ENCODE assay signal across 8 cellular contexts in the genomic region with DNA sequence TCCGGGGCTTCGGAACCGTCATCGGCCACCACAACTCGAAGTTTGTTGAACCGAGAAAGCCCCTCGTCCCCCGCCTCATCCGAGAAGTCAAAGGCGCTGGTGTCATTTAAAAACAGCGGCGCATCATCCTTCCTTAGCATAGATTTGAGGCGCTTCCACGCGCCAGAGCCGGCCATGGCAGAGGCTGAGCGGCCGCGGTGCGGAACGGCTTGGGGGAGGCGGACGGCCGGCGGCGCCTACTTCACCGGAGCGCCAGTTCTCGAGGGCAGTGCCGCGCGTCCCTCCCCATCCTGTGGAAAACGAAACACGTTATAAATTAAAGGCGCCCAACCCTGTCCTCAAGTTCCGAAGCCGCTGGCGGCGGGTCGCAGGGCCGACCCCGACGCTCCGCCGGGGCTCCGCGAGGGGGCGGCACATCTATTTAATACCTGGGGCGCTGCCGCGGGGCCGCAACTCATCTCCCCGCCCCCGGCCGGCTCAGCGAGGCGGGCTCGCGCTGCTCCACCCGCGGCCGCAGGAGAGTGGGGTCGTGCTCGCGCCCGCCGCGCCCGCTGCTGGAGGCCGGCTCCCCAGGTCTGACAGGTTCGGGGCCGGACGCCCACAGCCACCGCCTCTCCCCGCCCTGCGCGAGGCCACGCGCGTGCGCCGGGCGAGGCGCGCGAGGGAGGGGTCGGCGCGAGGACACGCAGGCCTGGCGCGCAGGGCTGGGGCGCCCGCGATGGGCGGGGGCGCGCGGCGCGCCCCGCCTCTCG. TPM values are rescaled to one million over a fixed set of nuclear protein-coding genes. Genes with fewer than 3 reads are reported as not detected.
DNase-seq lines count a peak whose midpoint lies in the region; ATAC-seq and TF ChIP-seq lines count a peak whose summit lies in the region.

SLC30A4 (minus strand) TSS at position 577 of the 752 bp plus-strand sequence; CDS start at position 176, 401 bp downstream.

- ATAC-seq in GM18870 (IDR thresholded peaks at IDR 0.05; ENCODE audit: unreplicated experiment) (peak; percentile 56), HG03108 (IDR thresholded peaks at IDR 0.05; ENCODE audit: unreplicated experiment) (peak; percentile 81), gastroesophageal sphincter (peak; percentile 96)

- H3K9me3 ChIP-seq in Peyer's patch (no peaks in the 10 kb centered on the region), gastroesophageal sphincter (no peaks in the 10 kb centered on the region), neutrophil (no peaks in the 10 kb centered on the region)

- H3K27ac ChIP-seq in Peyer's patch (peak within 1 kb of the TSS; percentile 77 to 92 (median 84)), gastroesophageal sphincter (peak within 1 kb of the TSS; percentile 88 to 96 (median 94)), neutrophil (no peak within 1 kb of the TSS), substantia nigra (ENCODE audit: low read depth, low read length, poor library complexity, severe bottlenecking) (peak within 1 kb of the TSS; percentile 90)

- peaks cover 0 to 4% (median 0%) of the 10 kb centered on the region in 3 donors for H3K36me3 ChIP-seq in Peyer's patch
- no peaks in the 10 kb centered on the region for H3K36me3 ChIP-seq in gastroesophageal sphincter
- no peaks in the 10 kb centered on the region for H3K36me3 ChIP-seq in neutrophil

- DNase-seq in AG08395 (ENCODE audit: low spot score) (peak; percentile 78), Peyer's patch (peak; percentile 66 to 88 (median 87)), substantia nigra (lab: John Stamatoyannopoulos, UW) (peak in 46 of 49 donors; percentile 22 to 93 (median 67))
- peak; percentile 9 to 58 (median 26) for DNase-seq in activated naive CD4-positive, alpha-beta T cell (lab: John Stamatoyannopoulos, UW)

- TF ChIP-seq EP300 in gastroesophageal sphincter (IDR thresholded peaks at IDR 0.05) = no peak

- WGBS in gastroesophageal sphincter (ENCODE audit: low coverage in 1 of 2), 2 donors = no CpG with 5 or more reads among the region's 103 CpGs

- TF ChIP-seq POLR2A in Peyer's patch (IDR thresholded peaks at IDR 0.05) (peak; percentile 69 to 94), gastroesophageal sphincter (IDR thresholded peaks at IDR 0.05) (peak; percentile 72 to 77)

- H3K4me1 ChIP-seq in Peyer's patch (peaks cover 0 to 21% (median 0%) of the 10 kb centered on the region in 4 donors), gastroesophageal sphincter (peaks cover 2 to 51% (median 7%) of the 10 kb centered on the region in 3 donors), neutrophil (ENCODE audit: control insufficient read depth in 1 of 2, insufficient read depth in 1 of 2, low read depth in 1 of 2, low read length in 1 of 2) (peaks cover 9 to 18% of the 10 kb centered on the region in 2 experiments)

- H3K27me3 ChIP-seq in Peyer's patch (no peaks in the 10 kb centered on the region), gastroesophageal sphincter (no peaks in the 10 kb centered on the region), neutrophil (peaks cover 98% of the 10 kb centered on the region)

- peak within 1 kb of the TSS; percentile 64 to 77 (median 72) for H3K4me3 ChIP-seq in Peyer's patch
- H3K4me3 ChIP-seq in gastroesophageal sphincter = peak within 1 kb of the TSS; percentile 89 to 92
- H3K4me3 ChIP-seq in neutrophil (ENCODE audit: low read depth in 1 of 2, low read length in 1 of 2) = peak within 1 kb of the TSS; percentile 47 to 62

- TF ChIP-seq CTCF in Peyer's patch (IDR thresholded peaks at IDR 0.05) (peak in 4 of 6 experiments; percentile 30 to 44 (median 40)), gastroesophageal sphincter (IDR thresholded peaks at IDR 0.05) (peak in 3 of 4 experiments; percentile 49 to 82 (median 55)), neutrophil (IDR thresholded peaks at IDR 0.05) (no peak)

RNA-seq across cellular contexts. Expression of gene SLC30A4, which starts in this region (rescaled TPM):
- total RNA-seq in Peyer's patch (10 to 100 TPM in 3 of 4 donors, 1 to 10 TPM in 1; 6.6 to 63.4 (median 42.0) TPM), gastroesophageal sphincter (10 to 100 TPM in 3 of 4 donors, 1 to 10 TPM in 1; 9.7 to 14.6 (median 12.2) TPM)

Comparison
In these comparisons a context has a peak if more than half of its experiments do, and no peak if none do; other contexts are left out.
1. DNase-seq: peak in every context shown above with its lines; median percentile 87 in Peyer's patch; 78 in AG08395; 67 in substantia nigra; 26 in activated naive CD4-positive, alpha-beta T cell.